9 cellular contexts compared by ENCODE assay signal in genomic region chr2:222797308-222797707, GRCh38.
DNase-seq lines count a peak whose midpoint lies in the region; ATAC-seq and TF ChIP-seq lines count a peak whose summit lies in the region.
"Had no signal": no experiment of that assay in that cellular context is flagged by ENCODE, and none has a peak within 500 bp of the region (broad histone marks: within the 10 kb centered on the region; RNA-seq: fewer than 3 reads in every experiment).

No MANE protein-coding gene starts in this region.

- H3K4me3 Mint-ChIP-seq in type B pancreatic cell, result no peak overlapping the region
- H3K4me3 Mint-ChIP-seq in CD8-positive, alpha-beta memory T cell, result no peak overlapping the region

- H3K4me3 ChIP-seq in AG04449 (ENCODE audit: low read depth, low read length) (no peak overlapping the region), PC-9 (no peak overlapping the region)
- no peak overlapping the region for H3K4me3 ChIP-seq in CD8-positive, alpha-beta memory T cell (ENCODE audit: low read length)
- H3K4me3 ChIP-seq: HAP-1 had no signal

- no peaks in the 10 kb centered on the region for H3K36me3 ChIP-seq in PC-9 (ENCODE audit: low read depth)
- no peaks in the 10 kb centered on the region for H3K36me3 ChIP-seq in CD8-positive, alpha-beta memory T cell (ENCODE audit: insufficient read depth, low read length)
- H3K36me3 ChIP-seq: HAP-1 had no signal

- no peak overlapping the region for H3K27ac ChIP-seq in PC-9
- no peak overlapping the region for H3K27ac ChIP-seq in CD8-positive, alpha-beta memory T cell (ENCODE audit: low read depth, low read length)

- intact Hi-C loops in PC-9 (cut with micrococcal nuclease; ENCODE audit: unreplicated experiment), result loop anchor here (1.0 to 2.0 kb wide), 2 partner anchors 85 to 106 kb away; no protein-coding TSS in a partner anchor

- H3K9me3 ChIP-seq in PC-9 (ENCODE audit: insufficient read depth, low read depth), result no peaks in the 10 kb centered on the region
- no peaks in the 10 kb centered on the region for H3K9me3 ChIP-seq in CD8-positive, alpha-beta memory T cell (ENCODE audit: low read length)
- H3K9me3 ChIP-seq: HAP-1 had no signal

- H3K9me3 Mint-ChIP-seq in type B pancreatic cell, result no peaks in the 10 kb centered on the region
- no peaks in the 10 kb centered on the region for H3K9me3 Mint-ChIP-seq in CD8-positive, alpha-beta memory T cell

- H3K4me1 ChIP-seq in PC-9 (replicated peaks; ENCODE audit: insufficient read depth), result peaks cover 18% of the 10 kb centered on the region
- no peaks in the 10 kb centered on the region for H3K4me1 ChIP-seq in CD8-positive, alpha-beta memory T cell (ENCODE audit: insufficient read depth, low read length)

- TF ChIP-seq CTCF in AG04449 (IDR thresholded peaks at IDR 0.05; ENCODE audit: insufficient read depth, low read length, missing control alignments), result peak; percentile 41
- peak; percentile 74 for TF ChIP-seq CTCF in PC-9 (conservative IDR thresholded peaks at IDR 0.05)
- peak; percentile 69 for TF ChIP-seq CTCF in type B pancreatic cell (conservative IDR thresholded peaks at IDR 0.05)

- H3K27me3 Mint-ChIP-seq in type B pancreatic cell, result peaks cover 3% of the 10 kb centered on the region
- peaks cover 3 to 8% of the 10 kb centered on the region in 2 donors for H3K27me3 Mint-ChIP-seq in CD8-positive, alpha-beta memory T cell

- no peak overlapping the region for H3K27ac Mint-ChIP-seq in type B pancreatic cell
- H3K27ac Mint-ChIP-seq in CD8-positive, alpha-beta memory T cell, result no peak overlapping the region

- no peak overlapping the region for H2AFZ ChIP-seq in PC-9

- H3K4me2 ChIP-seq in PC-9, result no peak overlapping the region

- no peaks in the 10 kb centered on the region for H3K9me2 ChIP-seq in PC-9 (ENCODE audit: insufficient read depth)

- H3K79me2 ChIP-seq in PC-9 (ENCODE audit: low read depth), result no peaks in the 10 kb centered on the region

- peaks cover 26% of the 10 kb centered on the region for H3K4me1 Mint-ChIP-seq in type B pancreatic cell (ENCODE audit: unreplicated experiment)
- no peaks in the 10 kb centered on the region for H3K4me1 Mint-ChIP-seq in CD8-positive, alpha-beta memory T cell

- BruUV-seq in PC-9 (replicated peaks; lab: Mats Ljungman, UMichigan), result no TSS peak

- H3K36me3 Mint-ChIP-seq in type B pancreatic cell, result no peaks in the 10 kb centered on the region
- no peaks in the 10 kb centered on the region for H3K36me3 Mint-ChIP-seq in CD8-positive, alpha-beta memory T cell

- DNase-seq in AG04449 (ENCODE audit: low read depth, low spot score), result peak; percentile 16
- peak in 1 of 2 experiments; percentile 68 for DNase-seq in PC-9
- peak; percentile 76 for DNase-seq in fibroblast of peridontal ligament (ENCODE audit: extremely low read depth)
- DNase-seq in type B pancreatic cell (ENCODE audit: extremely low spot score, unreplicated experiment), result no peak
- DNase-seq in CD8-positive, alpha-beta memory T cell, result no peak

- H4K20me1 ChIP-seq in PC-9 (ENCODE audit: insufficient read depth), result no peaks in the 10 kb centered on the region

- ATAC-seq in GM18511 (IDR thresholded peaks at IDR 0.05; ENCODE audit: unreplicated experiment), result peak; percentile 63
- no peak for ATAC-seq in GM19023 (IDR thresholded peaks at IDR 0.05; ENCODE audit: unreplicated experiment)
- no peak for ATAC-seq in HG03432 (IDR thresholded peaks at IDR 0.05; ENCODE audit: unreplicated experiment)

- CTCF ChIA-PET in AG04449 (lab: Yijun Ruan, JAX), result interaction anchor here (0.6 to 2.3 kb wide), 22 partner anchors 9 to 113 kb away, joined by 3 to 9 read pairs (median 4); no protein-coding TSS in a partner anchor
- CTCF ChIA-PET in PC-9 (lab: Charles Lee), result interaction anchor here (0.6 to 2.2 kb wide), 25 partner anchors 9 to 1095 kb away, joined by 3 to 15 read pairs (median 5); no protein-coding TSS in a partner anchor
- CTCF ChIA-PET in CD8-positive, alpha-beta memory T cell (lab: Charles Lee), result interaction anchor here (0.7 to 2.1 kb wide), 3 partner anchors 10 to 128 kb away, joined by 3 to 10 read pairs (median 3); no protein-coding TSS in a partner anchor

- no peaks in the 10 kb centered on the region for H3K27me3 ChIP-seq in PC-9 (ENCODE audit: insufficient read depth, low read depth)
- H3K27me3 ChIP-seq in CD8-positive, alpha-beta memory T cell (ENCODE audit: insufficient read depth, low read length, poor library complexity, severe bottlenecking), result no peaks in the 10 kb centered on the region

- POLR2A ChIA-PET in AG04449 (lab: Yijun Ruan, JAX) (no interaction called here), PC-9 (lab: Charles Lee; ENCODE audit: unreplicated experiment) (interaction anchor here (0.6 to 0.7 kb wide), 4 partner anchors 43 to 85 kb away, joined by 8 to 12 read pairs (median 10); no protein-coding TSS in a partner anchor)
- POLR2A ChIA-PET in CD8-positive, alpha-beta memory T cell (lab: Charles Lee), result no interaction called here

- H3F3A ChIP-seq in PC-9 (ENCODE audit: insufficient read depth, low read depth), result no peaks in the 10 kb centered on the region

Comparison
In these comparisons a context has a peak if more than half of its experiments do, and no peak if none do; other contexts are left out.
1. DNase-seq: peak in AG04449 (single experiment) and fibroblast of peridontal ligament (single experiment); none in type B pancreatic cell (single experiment) and CD8-positive, alpha-beta memory T cell (0 of 5).
2. Peak in every context shown above with its lines, with median percentiles within 50 percentile points of each other: CTCF ChIP-seq.